25 cellular contexts compared by ENCODE assay signal in genomic region chr2:166671831-166672230, GRCh38.
A peak's percentile ranks its signal among the peaks of the same experiment; 100 is the strongest.
DNase-seq lines count a peak whose midpoint lies in the region; ATAC-seq, FAIRE-seq and TF ChIP-seq lines count a peak whose summit lies in the region.
"Had no signal": no experiment of that assay in that cellular context is flagged by ENCODE, and none has a peak within 500 bp of the region (broad histone marks: within the 10 kb centered on the region; RNA-seq: fewer than 3 reads in every experiment).

No MANE protein-coding gene starts in this region.

- H3F3A ChIP-seq in PC-9 (ENCODE audit: insufficient read depth, low read depth) = no peaks in the 10 kb centered on the region

- intact Hi-C loops in PC-9 (cut with micrococcal nuclease; ENCODE audit: unreplicated experiment) = no loop called here

- H3K36me3 ChIP-seq in MG63 (no peaks in the 10 kb centered on the region), adipocyte (ENCODE audit: control insufficient read depth, insufficient read depth, low read length, severe bottlenecking) (no peaks in the 10 kb centered on the region), PC-9 (ENCODE audit: low read depth) (no peaks in the 10 kb centered on the region)
- H3K36me3 ChIP-seq: BE2C had no signal

- H3K4me2 ChIP-seq in PC-9 = no peak overlapping the region

- H3K27me3 ChIP-seq in MG63 = no peaks in the 10 kb centered on the region
- H3K27me3 ChIP-seq in adipocyte (replicated peaks; ENCODE audit: control insufficient read depth, insufficient read depth, low read length) = no peaks in the 10 kb centered on the region
- no peaks in the 10 kb centered on the region for H3K27me3 ChIP-seq in PC-9 (ENCODE audit: insufficient read depth, low read depth)
- H3K27me3 ChIP-seq: BE2C had no signal

- no peak overlapping the region for H3K9ac ChIP-seq in adipocyte (ENCODE audit: low read length)

- no peak overlapping the region for H3K4me3 ChIP-seq in MG63
- H3K4me3 ChIP-seq in adipocyte (ENCODE audit: low read length) = no peak overlapping the region
- H3K4me3 ChIP-seq in PC-9 = no peak overlapping the region

- CTCF ChIA-PET in PC-9 (lab: Charles Lee) = no interaction called here

- FAIRE-seq in GM19239 (lab: Jason Lieb, UNC) = no peak
- FAIRE-seq: GM12892, HTR-8/SVneo had no signal

- H2AFZ ChIP-seq in PC-9 = no peak overlapping the region

- peak; percentile 5 for DNase-seq in MG63
- DNase-seq in adipocyte (ENCODE audit: low read depth) = peak; percentile 49
- DNase-seq in fibroblast of peridontal ligament (ENCODE audit: extremely low read depth) = peak; percentile 46
- DNase-seq in GM19239 (ENCODE audit: insufficient read length, low spot score) = no peak
- DNase-seq in PC-9 = no peak
- no peak for DNase-seq in foreskin melanocyte
- DNase-seq: BE2C; CD8-positive, alpha-beta memory T cell; DMS 273 treated with DMSO at 0.1 percent for 48 hours; DMS79 treated with DMSO at 0.1 percent for 48 hours; GF-D8; H7; KBM-7; NCI-H1105 treated with DMSO at 0.1 percent for 48 hours; NCI-H146; NCI-H1930; NCI-H446; NCI-H524 treated with DMSO at 0.1 percent for 48 hours; NCI-H774; Right ventricle myocardium superior; RPMI8226; SW 1271 had no signal

- no peaks in the 10 kb centered on the region for H3K79me2 ChIP-seq in PC-9 (ENCODE audit: low read depth)

- BruUV-seq in PC-9 (replicated peaks; lab: Mats Ljungman, UMichigan) = no TSS peak

- ATAC-seq in HG03175 (IDR thresholded peaks at IDR 0.05; ENCODE audit: unreplicated experiment) = no peak

- no peak for TF ChIP-seq CTCF in PC-9 (conservative IDR thresholded peaks at IDR 0.05)

- no peaks in the 10 kb centered on the region for H3K9me2 ChIP-seq in PC-9 (ENCODE audit: insufficient read depth)

- no peaks in the 10 kb centered on the region for H4K20me1 ChIP-seq in PC-9 (ENCODE audit: insufficient read depth)

- POLR2A ChIA-PET in PC-9 (lab: Charles Lee; ENCODE audit: unreplicated experiment) = no interaction called here

- no peak overlapping the region for H3K27ac ChIP-seq in PC-9

- H3K4me1 ChIP-seq in adipocyte (ENCODE audit: control insufficient read depth, insufficient read depth, low read length) = no peaks in the 10 kb centered on the region
- H3K4me1 ChIP-seq in PC-9 (replicated peaks; ENCODE audit: insufficient read depth) = no peaks in the 10 kb centered on the region

- peaks cover 6% of the 10 kb centered on the region; the same call in 1 of the 2 replicates for H3K9me3 ChIP-seq in MG63
- H3K9me3 ChIP-seq in adipocyte (ENCODE audit: control insufficient read depth, low read length) = no peaks in the 10 kb centered on the region
- no peaks in the 10 kb centered on the region for H3K9me3 ChIP-seq in PC-9 (ENCODE audit: insufficient read depth, low read depth)
- H3K9me3 ChIP-seq: BE2C had no signal

Comparison
In these comparisons a context has a peak if more than half of its experiments do, and no peak if none do; other contexts are left out.
1. DNase-seq: peak in MG63 (single experiment), adipocyte (single experiment) and fibroblast of peridontal ligament (single experiment); none in GM19239 (single experiment), PC-9 (0 of 2) and foreskin melanocyte (single experiment).